8 cellular contexts compared by ENCODE assay signal in the genomic region with DNA sequence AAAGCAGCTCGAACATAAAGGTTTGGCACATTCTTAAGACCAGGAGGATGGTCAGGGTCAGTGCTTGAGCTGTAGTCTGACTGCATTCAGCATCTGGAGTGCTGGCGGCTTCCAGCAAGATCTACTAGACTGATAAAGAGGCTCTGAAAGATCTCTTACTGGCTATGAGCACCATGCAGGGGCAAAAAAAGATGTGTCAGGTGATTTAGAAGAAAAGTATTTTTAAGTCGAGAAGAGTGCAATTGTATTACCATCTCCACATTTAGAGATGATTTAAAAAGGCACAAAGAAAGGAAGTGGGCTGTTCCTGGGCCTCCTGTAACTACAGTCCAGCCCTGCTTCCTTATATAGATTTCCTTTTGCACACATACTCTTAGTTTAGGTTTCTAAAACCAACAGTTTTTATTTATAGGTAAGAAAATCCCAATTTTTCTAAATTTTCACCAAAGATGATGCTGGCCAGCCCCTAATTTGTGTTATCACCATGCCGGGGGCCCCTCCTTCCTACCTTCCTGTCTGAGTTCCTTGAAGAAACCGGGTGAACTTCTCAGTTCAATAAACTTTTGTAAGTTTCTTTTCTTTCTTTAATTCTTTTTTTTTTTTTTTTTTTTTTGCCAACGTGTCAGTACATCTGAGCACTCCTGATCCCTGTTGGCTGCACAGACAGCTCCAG.
A peak's percentile ranks its signal among the peaks of the same experiment; 100 is the strongest.
DNase-seq lines count a peak whose midpoint lies in the region; ATAC-seq, FAIRE-seq and TF ChIP-seq lines count a peak whose summit lies in the region.

No MANE protein-coding gene starts in this region.

- peaks cover 1% of the 10 kb centered on the region for H3K9me3 Mint-ChIP-seq in activated naive CD8-positive, alpha-beta T cell treated with anti-CD3 and anti-CD28 coated beads, Interleukin-2, amount 10 ng/mL, durations not matched to agents 7 days and 5 days

- H3K9me3 ChIP-seq in HEK293 (ENCODE audit: control insufficient read depth, insufficient read depth, low read depth, low read length) = no peaks in the 10 kb centered on the region
- H3K9me3 ChIP-seq in left lung = no peaks in the 10 kb centered on the region
- no peaks in the 10 kb centered on the region for H3K9me3 ChIP-seq in transverse colon
- H3K9me3 ChIP-seq in small intestine (ENCODE audit: control insufficient read depth, low read depth) = no peaks in the 10 kb centered on the region

- no peak for TF ChIP-seq EP300 in transverse colon (IDR thresholded peaks at IDR 0.05; ENCODE audit: low read depth)

- POLR2A ChIA-PET in HEK293 (lab: Yijun Ruan, JAX) = interaction anchor here (1.0 kb wide), 2 partner anchors 8 to 26 kb away, joined by 3 to 6 read pairs; no protein-coding TSS in a partner anchor
- POLR2A ChIA-PET in activated naive CD8-positive, alpha-beta T cell treated with anti-CD3 and anti-CD28 coated beads, Interleukin-2, amount 10 ng/mL, durations not matched to agents 7 days and 5 days (lab: Charles Lee) = interaction anchor here (1.0 to 2.0 kb wide), 5 partner anchors 10 to 66 kb away, joined by 3 to 9 read pairs (median 7); a partner anchor contains a TSS

- H3K27ac ChIP-seq in HEK293 (ENCODE audit: extremely low read depth, low read depth, low read length) = peak overlapping the region; percentile 27
- peak overlapping the region; percentile 82 to 87 for H3K27ac ChIP-seq in left lung
- peak overlapping the region; percentile 92 to 94 (median 93) for H3K27ac ChIP-seq in transverse colon
- peak overlapping the region in 1 of 2 donors; percentile 89 for H3K27ac ChIP-seq in small intestine (ENCODE audit: low read depth in 1 of 2, low read length in 1 of 2)

- no peaks in the 10 kb centered on the region for H3K27me3 ChIP-seq in left lung
- H3K27me3 ChIP-seq in transverse colon = no peaks in the 10 kb centered on the region
- no peaks in the 10 kb centered on the region for H3K27me3 ChIP-seq in small intestine (ENCODE audit: control insufficient read depth in 2 of 2, insufficient read depth in 2 of 2, low read length in 2 of 2)

- H3K27me3 Mint-ChIP-seq in activated naive CD8-positive, alpha-beta T cell treated with anti-CD3 and anti-CD28 coated beads, Interleukin-2, amount 10 ng/mL, durations not matched to agents 7 days and 5 days = no peaks in the 10 kb centered on the region

- no peak for TF ChIP-seq POLR2A in transverse colon (IDR thresholded peaks at IDR 0.05)

- intact Hi-C loops in left lung (cut with DNase I) = no loop called here
- intact Hi-C loops in transverse colon (cut with DNase I; ENCODE audit: low total_unique reads) = loop anchor here (5.0 to 10.0 kb wide), 2 partner anchors 33 to 66 kb away; a partner anchor contains a TSS

- CTCF ChIA-PET in HEK293 (lab: Yijun Ruan, JAX) = interaction anchor here (0.6 kb wide), 1 partner anchor 66 kb away, joined by 3 read pairs; no protein-coding TSS in a partner anchor

- no peak for TF ChIP-seq CTCF in HEK293 (tag by site-specific recombination; IDR thresholded peaks at IDR 0.05)
- TF ChIP-seq CTCF in left lung (IDR thresholded peaks at IDR 0.05) = no peak
- TF ChIP-seq CTCF in transverse colon (IDR thresholded peaks at IDR 0.05) = no peak

- H3K4me1 ChIP-seq in HEK293 (ENCODE audit: control insufficient read depth, insufficient read depth, low read length) = peaks cover 26% of the 10 kb centered on the region
- peaks cover 30 to 38% of the 10 kb centered on the region in 2 donors for H3K4me1 ChIP-seq in left lung
- H3K4me1 ChIP-seq in transverse colon = peaks cover 39 to 64% (median 53%) of the 10 kb centered on the region in 4 donors
- peaks cover 0 to 16% of the 10 kb centered on the region in 2 donors for H3K4me1 ChIP-seq in small intestine (ENCODE audit: control insufficient read depth in 2 of 2, insufficient read depth in 1 of 2, low read depth in 1 of 2, low read length in 1 of 2)

- no peak for FAIRE-seq in small intestine (lab: Jason Lieb, UNC)

- peak overlapping the region; percentile 75 for H3K4me3 Mint-ChIP-seq in activated naive CD8-positive, alpha-beta T cell treated with anti-CD3 and anti-CD28 coated beads, Interleukin-2, amount 10 ng/mL, durations not matched to agents 7 days and 5 days

- no peak overlapping the region for H3K4me3 ChIP-seq in HEK293 (ENCODE audit: low read depth, low read length)
- H3K4me3 ChIP-seq in left lung = no peak overlapping the region
- H3K4me3 ChIP-seq in transverse colon = peak overlapping the region in 1 of 4 donors; percentile 31
- H3K4me3 ChIP-seq in small intestine (ENCODE audit: low read depth in 1 of 2, low read length in 2 of 2) = no peak overlapping the region

- H3K36me3 ChIP-seq in HEK293 (ENCODE audit: control insufficient read depth in 2 of 2, insufficient read depth in 1 of 2, low read length in 2 of 2) (no peaks in the 10 kb centered on the region), left lung (no peaks in the 10 kb centered on the region), transverse colon (no peaks in the 10 kb centered on the region), small intestine (ENCODE audit: control insufficient read depth in 2 of 2, insufficient read depth in 2 of 2, low read length in 2 of 2) (no peaks in the 10 kb centered on the region)

- peak; percentile 42 for DNase-seq in AG08395 (ENCODE audit: low spot score)
- DNase-seq in activated naive CD8-positive, alpha-beta T cell treated with anti-CD3 and anti-CD28 coated beads, Interleukin-2, amount 10 ng/mL, durations not matched to agents 7 days and 5 days = no peak
- no peak for DNase-seq in left lung
- DNase-seq in transverse colon = no peak
- DNase-seq in hippocampal formation (lab: John Stamatoyannopoulos, UW) = no peak
- DNase-seq in small intestine = no peak

- 11 to 13% methylated on average over 6 of the region's 6 CpGs for WGBS in transverse colon (ENCODE audit: low coverage in 1 of 2), 2 donors
- 18 to 34% (median 26%) methylated on average over 6 of the region's 6 CpGs for WGBS in small intestine, 3 donors

- no peaks in the 10 kb centered on the region for H3K36me3 Mint-ChIP-seq in activated naive CD8-positive, alpha-beta T cell treated with anti-CD3 and anti-CD28 coated beads, Interleukin-2, amount 10 ng/mL, durations not matched to agents 7 days and 5 days

- in situ Hi-C loops in transverse colon (cut with MboI; ENCODE audit: low pct_ligation_motif_present in 1 of 4, low pct_unique_long_range_greater_than_20kb in 1 of 4, low sequenced_read_pairs in 3 of 4) = no loop called here

- H3K27ac Mint-ChIP-seq in activated naive CD8-positive, alpha-beta T cell treated with anti-CD3 and anti-CD28 coated beads, Interleukin-2, amount 10 ng/mL, durations not matched to agents 7 days and 5 days = peak overlapping the region; percentile 86

- peak; percentile 88 for ATAC-seq in activated naive CD8-positive, alpha-beta T cell treated with anti-CD3 and anti-CD28 coated beads, Interleukin-2, amount 10 ng/mL, durations not matched to agents 7 days and 5 days (ENCODE audit: low read depth)
- peak; percentile 51 for ATAC-seq in left lung
- ATAC-seq in HG03159 (IDR thresholded peaks at IDR 0.05; ENCODE audit: unreplicated experiment) = no peak

- H3K4me1 Mint-ChIP-seq in activated naive CD8-positive, alpha-beta T cell treated with anti-CD3 and anti-CD28 coated beads, Interleukin-2, amount 10 ng/mL, durations not matched to agents 7 days and 5 days = peaks cover 39% of the 10 kb centered on the region

TF ChIP-seq in HEK293, 187 proteins besides CTCF, POLR2A, EP300 and RAD21:
- TF ChIP-seq ZNF776 (tag by site-specific recombination; IDR thresholded peaks at IDR 0.05; ENCODE audit: borderline replicate concordance) (no peak), ZNF335 (tag by site-specific recombination; conservative IDR thresholded peaks at IDR 0.05) (peak; percentile 51), ZBTB20 (tag by site-specific recombination; IDR thresholded peaks at IDR 0.05) (peak; percentile 65)
- TF ChIP-seq, protein P1, sequence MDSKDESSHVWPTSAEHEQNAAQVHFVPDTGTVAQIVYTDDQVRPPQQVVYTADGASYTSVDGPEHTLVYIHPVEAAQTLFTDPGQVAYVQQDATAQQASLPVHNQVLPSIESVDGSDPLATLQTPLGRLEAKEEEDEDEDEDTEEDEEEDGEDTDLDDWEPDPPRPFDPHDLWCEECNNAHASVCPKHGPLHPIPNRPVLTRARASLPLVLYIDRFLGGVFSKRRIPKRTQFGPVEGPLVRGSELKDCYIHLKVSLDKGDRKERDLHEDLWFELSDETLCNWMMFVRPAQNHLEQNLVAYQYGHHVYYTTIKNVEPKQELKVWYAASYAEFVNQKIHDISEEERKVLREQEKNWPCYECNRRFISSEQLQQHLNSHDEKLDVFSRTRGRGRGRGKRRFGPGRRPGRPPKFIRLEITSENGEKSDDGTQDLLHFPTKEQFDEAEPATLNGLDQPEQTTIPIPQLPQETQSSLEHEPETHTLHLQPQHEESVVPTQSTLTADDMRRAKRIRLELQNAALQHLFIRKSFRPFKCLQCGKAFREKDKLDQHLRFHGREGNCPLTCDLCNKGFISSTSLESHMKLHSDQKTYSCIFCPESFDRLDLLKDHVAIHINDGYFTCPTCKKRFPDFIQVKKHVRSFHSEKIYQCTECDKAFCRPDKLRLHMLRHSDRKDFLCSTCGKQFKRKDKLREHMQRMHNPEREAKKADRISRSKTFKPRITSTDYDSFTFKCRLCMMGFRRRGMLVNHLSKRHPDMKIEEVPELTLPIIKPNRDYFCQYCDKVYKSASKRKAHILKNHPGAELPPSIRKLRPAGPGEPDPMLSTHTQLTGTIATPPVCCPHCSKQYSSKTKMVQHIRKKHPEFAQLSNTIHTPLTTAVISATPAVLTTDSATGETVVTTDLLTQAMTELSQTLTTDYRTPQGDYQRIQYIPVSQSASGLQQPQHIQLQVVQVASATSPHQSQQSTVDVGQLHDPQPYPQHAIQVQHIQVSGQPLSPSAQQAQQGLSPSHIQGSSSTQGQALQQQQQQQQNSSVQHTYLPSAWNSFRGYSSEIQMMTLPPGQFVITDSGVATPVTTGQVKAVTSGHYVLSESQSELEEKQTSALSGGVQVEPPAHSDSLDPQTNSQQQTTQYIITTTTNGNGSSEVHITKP (tag by site-specific recombination; IDR thresholded peaks at IDR 0.05) = 0 out of 2 replicates have a peak, but pooled peaks have one; percentile 33
TF ChIP-seq in HEK293: peak in this region for 3.
